8 cellular contexts compared by ENCODE assay signal in the genomic region with DNA sequence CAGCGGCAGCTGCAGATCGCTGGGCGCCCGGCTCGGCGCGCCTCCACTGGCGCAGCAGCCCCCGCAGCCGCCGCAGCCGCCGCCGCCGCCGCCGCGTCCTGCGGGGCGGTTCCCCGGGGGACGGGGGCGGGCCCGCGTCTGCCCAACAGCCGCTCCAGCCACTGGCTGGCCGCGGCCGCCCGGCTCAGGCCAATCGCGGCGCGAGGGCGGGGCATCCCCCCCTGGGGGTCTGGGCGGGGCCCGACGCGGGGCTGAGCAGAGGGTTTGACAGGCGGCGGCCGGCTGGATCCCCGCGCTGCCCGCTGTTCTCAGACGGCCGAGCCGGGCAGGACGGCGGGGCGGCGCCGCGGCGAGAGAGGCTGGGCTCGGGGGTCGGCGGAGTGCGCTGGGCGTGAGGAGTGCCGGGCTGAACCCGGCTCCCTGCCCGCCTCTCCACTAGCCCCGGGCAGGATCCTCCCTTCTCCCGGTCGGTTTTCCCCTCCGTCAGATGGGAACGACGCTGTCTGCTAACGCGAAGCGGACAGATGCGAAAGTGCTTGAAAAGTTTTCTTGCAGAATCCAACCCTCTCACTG. TPM values are rescaled to one million over a fixed set of nuclear protein-coding genes. Genes with fewer than 3 reads are reported as not detected.
DNase-seq lines count a peak whose midpoint lies in the region; ATAC-seq and TF ChIP-seq lines count a peak whose summit lies in the region.

A gene (minus strand): TSS at position 56 of the 573 bp plus-strand sequence. CDS start 1,100 bp downstream, outside the sequence.

- POLR2A ChIA-PET in CD8-positive, alpha-beta T cell (lab: Charles Lee) = no interaction called here

- no peaks in the 10 kb centered on the region for H3K36me3 ChIP-seq in CD8-positive, alpha-beta T cell (ENCODE audit: insufficient read depth, low read length)
- H3K36me3 ChIP-seq in fibroblast of lung (ENCODE audit: control insufficient read depth, insufficient read depth, low read length) = no peaks in the 10 kb centered on the region

- peaks cover 4% of the 10 kb centered on the region for H3K9me3 Mint-ChIP-seq in CD8-positive, alpha-beta T cell
- H3K9me3 Mint-ChIP-seq in activated T-cell treated with anti-CD3 and anti-CD28 coated beads, Interleukin-2, amount 50 U/mL, for 24 hours = peaks cover 7% of the 10 kb centered on the region

- H3K4me1 Mint-ChIP-seq in CD8-positive, alpha-beta T cell (ENCODE audit: low read depth) = peaks cover 7% of the 10 kb centered on the region
- peaks cover 2% of the 10 kb centered on the region for H3K4me1 Mint-ChIP-seq in activated T-cell treated with anti-CD3 and anti-CD28 coated beads, Interleukin-2, amount 50 U/mL, for 24 hours (ENCODE audit: low read depth)

- peak within 1 kb of the TSS; percentile 78 for H3K4me2 ChIP-seq in fibroblast of lung (ENCODE audit: extremely low read depth, insufficient read depth, low read length)

- peak within 1 kb of the TSS; percentile 71 for H3K4me3 Mint-ChIP-seq in CD8-positive, alpha-beta T cell
- peak within 1 kb of the TSS; percentile 59 for H3K4me3 Mint-ChIP-seq in activated T-cell treated with anti-CD3 and anti-CD28 coated beads, Interleukin-2, amount 50 U/mL, for 24 hours

- peak within 1 kb of the TSS; percentile 33 for H3K4me3 ChIP-seq in CD8-positive, alpha-beta T cell (ENCODE audit: low read depth, low read length)
- peak within 1 kb of the TSS; percentile 55 to 69 (median 62) for H3K4me3 ChIP-seq in fibroblast of lung (replicated peaks in 1 of 4; ENCODE audit: control extremely low read depth in 1 of 4, insufficient read depth in 1 of 4, low read depth in 3 of 4, low read length in 4 of 4)

- CTCF ChIA-PET in CD8-positive, alpha-beta T cell (lab: Charles Lee) = no interaction called here

- H3K79me2 ChIP-seq in fibroblast of lung (ENCODE audit: control insufficient read depth, insufficient read depth, low read length) = no peaks in the 10 kb centered on the region

- intact Hi-C loops in CD8-positive, alpha-beta T cell (cut with DNase I, micrococcal nuclease) = no loop called here

- no peaks in the 10 kb centered on the region for H3K9me3 ChIP-seq in CD8-positive, alpha-beta T cell (ENCODE audit: low read length)
- H3K9me3 ChIP-seq in fibroblast of lung (ENCODE audit: control insufficient read depth, insufficient read depth, low read depth, low read length) = no peaks in the 10 kb centered on the region

- H3K27ac ChIP-seq in CD8-positive, alpha-beta T cell (ENCODE audit: low read depth, low read length) = no peak within 1 kb of the TSS
- H3K27ac ChIP-seq in fibroblast of lung (ENCODE audit: insufficient read depth, low read length) = peak within 1 kb of the TSS; percentile 26

- no peaks in the 10 kb centered on the region for H3K36me3 Mint-ChIP-seq in CD8-positive, alpha-beta T cell
- no peaks in the 10 kb centered on the region for H3K36me3 Mint-ChIP-seq in activated T-cell treated with anti-CD3 and anti-CD28 coated beads, Interleukin-2, amount 50 U/mL, for 24 hours (ENCODE audit: low read depth)

- no peak for TF ChIP-seq CTCF in CD8-positive, alpha-beta T cell (IDR thresholded peaks at IDR 0.05)
- no peak for TF ChIP-seq CTCF in fibroblast of lung (conservative IDR thresholded peaks at IDR 0.05 in 1 of 2, IDR thresholded peaks at IDR 0.05 in 1 of 2; ENCODE audit: low read depth in 1 of 2, low read length in 2 of 2)

- H3K27ac Mint-ChIP-seq in CD8-positive, alpha-beta T cell = no peak within 1 kb of the TSS
- no peak within 1 kb of the TSS for H3K27ac Mint-ChIP-seq in activated T-cell treated with anti-CD3 and anti-CD28 coated beads, Interleukin-2, amount 50 U/mL, for 24 hours

- H4K20me1 ChIP-seq in fibroblast of lung (ENCODE audit: control insufficient read depth, extremely low read depth, insufficient read depth, low read length) = no peaks in the 10 kb centered on the region

- H3K9ac ChIP-seq in fibroblast of lung (ENCODE audit: insufficient read depth, low read length) = peak within 1 kb of the TSS; percentile 54

- H3K27me3 Mint-ChIP-seq in CD8-positive, alpha-beta T cell (ENCODE audit: low read depth) = peaks cover 46% of the 10 kb centered on the region
- peaks cover 73% of the 10 kb centered on the region for H3K27me3 Mint-ChIP-seq in activated T-cell treated with anti-CD3 and anti-CD28 coated beads, Interleukin-2, amount 50 U/mL, for 24 hours

- peak in 5 of 7 experiments; percentile 13 to 54 (median 20) for DNase-seq in CD8-positive, alpha-beta T cell
- DNase-seq in NCI-H526 (lab: John Stamatoyannopoulos, UW) (peak; percentile 41 to 91), fibroblast of lung (ENCODE audit: low read depth in 2 of 2) (peak; percentile 85 to 86), myocyte (ENCODE audit: low read depth) (peak; percentile 91)
- peak; percentile 75 for DNase-seq in activated T-cell treated with anti-CD3 and anti-CD28 coated beads, Interleukin-2, amount 50 U/mL, for 24 hours
- peak; percentile 76 for DNase-seq in stimulated activated naive CD8-positive, alpha-beta T cell treated with anti-CD3 and anti-CD28 coated beads, Interleukin-15, Interleukin-2, amounts not matched to agents 100 U/mL and 50 U/mL, for 24 hours

- H3K4me1 ChIP-seq in CD8-positive, alpha-beta T cell (ENCODE audit: insufficient read depth, low read length) = peaks cover 7% of the 10 kb centered on the region
- H3K4me1 ChIP-seq in fibroblast of lung (ENCODE audit: control insufficient read depth, extremely low read depth, insufficient read depth, low read length) = peaks cover 15% of the 10 kb centered on the region

- ATAC-seq in CD8-positive, alpha-beta T cell = peak; percentile 78
- peak; percentile 95 for ATAC-seq in GM19395 (IDR thresholded peaks at IDR 0.05; ENCODE audit: unreplicated experiment)
- ATAC-seq in HG03457 (IDR thresholded peaks at IDR 0.05; ENCODE audit: unreplicated experiment) = peak; percentile 94
- ATAC-seq in stimulated activated naive CD8-positive, alpha-beta T cell treated with anti-CD3 and anti-CD28 coated beads, Interleukin-15, Interleukin-2, amounts not matched to agents 100 U/mL and 50 U/mL, for 24 hours = peak; percentile 91

- H3K27me3 ChIP-seq in CD8-positive, alpha-beta T cell (ENCODE audit: insufficient read depth, low read length) = peaks cover 9% of the 10 kb centered on the region
- peaks cover 15% of the 10 kb centered on the region for H3K27me3 ChIP-seq in fibroblast of lung (ENCODE audit: control insufficient read depth, insufficient read depth, low read length)

- H2AFZ ChIP-seq in fibroblast of lung (ENCODE audit: low read length) = peak within 1 kb of the TSS; percentile 72

RNA-seq across cellular contexts. Expression of the gene that starts here (rescaled TPM):
- not detected for total RNA-seq in CD8-positive, alpha-beta T cell
- total RNA-seq in fibroblast of lung = under 0.01 TPM in 1 of 2 replicates, not detected in the other
- polyA plus RNA-seq in fibroblast of lung = 0.05 and 0.11 TPM in 2 replicates
- 0.22 and 0.46 TPM in 2 replicates for polyA plus RNA-seq in fibroblast of lung (2012)
- polyA minus RNA-seq in fibroblast of lung (ENCODE audit: low replicate concordance) = 0.12 and 0.22 TPM in 2 replicates
- total RNA-seq in myocyte = 1.6 and 1.9 TPM in 2 replicates
- polyA plus RNA-seq in myocyte (2012) = 1.0 TPM

Comparison
In these comparisons a context has a peak if more than half of its experiments do, and no peak if none do; other contexts are left out.
1. Peak in DNase-seq, ATAC-seq and H3K4me3 ChIP-seq in CD8-positive, alpha-beta T cell; RNA of the gene not detected or under 1 TPM.
2. Peak in DNase-seq, H3K4me3 ChIP-seq, H3K27ac ChIP-seq, H3K9ac ChIP-seq and H3K4me2 ChIP-seq in fibroblast of lung; RNA of the gene not detected or under 1 TPM.
3. DNase-seq: peak in every context shown above with its lines; median percentile 91 in myocyte; 86 in fibroblast of lung; 76 in stimulated activated naive CD8-positive, alpha-beta T cell treated with anti-CD3 and anti-CD28 coated beads, Interleukin-15, Interleukin-2, amounts not matched to agents 100 U/mL and 50 U/mL, for 24 hours; 75 in activated T-cell treated with anti-CD3 and anti-CD28 coated beads, Interleukin-2, amount 50 U/mL, for 24 hours; 66 in NCI-H526; 20 in CD8-positive, alpha-beta T cell.